In genomic region chr19:3056454-3057016, GRCh38 we compare ENCODE assay signal across 8 cellular contexts. TPM values are rescaled to one million over a fixed set of nuclear protein-coding genes. Genes with fewer than 3 reads are reported as not detected.
DNase-seq lines count a peak whose midpoint lies in the region; ATAC-seq and TF ChIP-seq lines count a peak whose summit lies in the region.

No MANE protein-coding gene starts in this region.

- H3K4me2 ChIP-seq in BLaER1 (0 out of 2 replicates have a peak overlapping the region, but pooled peaks have one; percentile 91), mammary epithelial cell (ENCODE audit: insufficient read depth, low read depth, low read length) (peak overlapping the region; percentile 50)

- peaks cover 29% of the 10 kb centered on the region for H3K36me3 Mint-ChIP-seq in nephron progenitor cell (ENCODE audit: low read depth)

- dilution Hi-C loops in mammary epithelial cell (cut with HindIII; ENCODE audit: low sequenced_read_pairs), result loop anchor here (5.0 to 10.0 kb wide), 3 partner anchors 46 to 178 kb away; partner anchors contain the start of gene S1PR4

- peak overlapping the region; percentile 32 for H3K4me3 Mint-ChIP-seq in nephron progenitor cell

- no peak for ATAC-seq in GM21381 (IDR thresholded peaks at IDR 0.05; ENCODE audit: unreplicated experiment)
- no peak for ATAC-seq in omental fat pad (ENCODE audit: low FRiP score)

- H4K20me1 ChIP-seq in BLaER1 (peaks cover 84% of the 10 kb centered on the region), mammary epithelial cell (ENCODE audit: insufficient read depth, low read length) (no peaks in the 10 kb centered on the region)

- H3K4me1 Mint-ChIP-seq in nephron progenitor cell, result peaks cover 45% of the 10 kb centered on the region

- no peak overlapping the region for H2AFZ ChIP-seq in mammary epithelial cell (ENCODE audit: low read depth, low read length)

- H3K36me3 ChIP-seq in BLaER1, result peaks cover 80% of the 10 kb centered on the region
- H3K36me3 ChIP-seq in mammary epithelial cell (ENCODE audit: insufficient read depth, low read length), result no peaks in the 10 kb centered on the region

- peaks cover 34% of the 10 kb centered on the region for H3K79me2 ChIP-seq in mammary epithelial cell (ENCODE audit: insufficient read depth, low read length)

- no peak overlapping the region for H3K27ac ChIP-seq in BLaER1
- no peak overlapping the region for H3K27ac ChIP-seq in mammary epithelial cell (ENCODE audit: insufficient read depth, low read depth, low read length)

- DNase-seq in HT-29 (ENCODE audit: low spot score) (peak; percentile 24), mammary epithelial cell (no peak), nephron progenitor cell (no peak), GM19240 (ENCODE audit: insufficient read length, low spot score) (no peak), omental fat pad (ENCODE audit: low spot score) (no peak)
- no peak for DNase-seq in stimulated activated CD4-positive, alpha-beta T cell treated with anti-CD3 and anti-CD28 coated beads, Interleukin-1b, Interleukin-23, amount 100 ng/mL, for 48 hours

- no CpG with 5 or more reads among the region's 10 CpGs for WGBS in mammary epithelial cell (ENCODE audit: low coverage, missing lambda C conversion rate)

- H3K4me1 ChIP-seq in BLaER1 (peaks cover 79% of the 10 kb centered on the region), mammary epithelial cell (ENCODE audit: insufficient read depth, low read length) (peaks cover 51% of the 10 kb centered on the region)

- no TSS peak for BruUV-seq in mammary epithelial cell (replicated peaks; lab: Mats Ljungman, UMichigan)

- H3K4me3 ChIP-seq in BLaER1 (no peak overlapping the region), mammary epithelial cell (replicated peaks in 1 of 3; ENCODE audit: insufficient read depth in 1 of 3, low read depth in 2 of 3, low read length in 3 of 3) (no peak overlapping the region)

- no peaks in the 10 kb centered on the region for H3K9me3 Mint-ChIP-seq in nephron progenitor cell

- TF ChIP-seq CTCF in mammary epithelial cell (conservative IDR thresholded peaks at IDR 0.05 in 1 of 2, IDR thresholded peaks at IDR 0.05 in 1 of 2; ENCODE audit: extremely low read depth in 1 of 2, insufficient read depth in 1 of 2, low read depth in 1 of 2, low read length in 2 of 2) (no peak), nephron progenitor cell (IDR thresholded peaks at IDR 0.05) (no peak), omental fat pad (IDR thresholded peaks at IDR 0.05) (no peak)

- CTCF ChIA-PET in mammary epithelial cell (lab: Charles Lee; ENCODE audit: low non-redundant PET), result no interaction called here

- no peaks in the 10 kb centered on the region for H3K9me3 ChIP-seq in BLaER1
- H3K9me3 ChIP-seq in mammary epithelial cell (replicated peaks; ENCODE audit: insufficient read depth, low read length), result no peaks in the 10 kb centered on the region

- H3K9ac ChIP-seq in BLaER1, result no peak overlapping the region
- H3K9ac ChIP-seq in mammary epithelial cell (ENCODE audit: insufficient read depth, low read length), result no peak overlapping the region

- intact Hi-C loops in mammary epithelial cell (cut with micrococcal nuclease), result loop anchor here (2.0 to 5.0 kb wide), 3 partner anchors 79 to 131 kb away; partner anchors contain the start of genes NCLN and TLE6

- in situ Hi-C loops in mammary epithelial cell (cut with MboI; ENCODE audit: low sequenced_read_pairs in 2 of 2), result no loop called here

- H3K27me3 ChIP-seq in BLaER1, result no peaks in the 10 kb centered on the region
- no peaks in the 10 kb centered on the region for H3K27me3 ChIP-seq in mammary epithelial cell (ENCODE audit: insufficient read depth, low read length)

- H3K27me3 Mint-ChIP-seq in nephron progenitor cell (ENCODE audit: low read depth, poor library complexity), result peaks cover 81% of the 10 kb centered on the region

- H3K27ac Mint-ChIP-seq in nephron progenitor cell, result no peak overlapping the region

RNA-seq across cellular contexts. Expression of gene TLE5, which starts 5.8 kb away (rescaled TPM):
- total RNA-seq in HT-29 (2014; rRNA removed; shearing (Covaris generic)), result 356 and 359 TPM in 2 replicates
- total RNA-seq in mammary epithelial cell (100 to 1,000 TPM; 348 to 349 TPM), omental fat pad (100 to 1,000 TPM; 226 to 340 (median 261) TPM)
- polyA plus RNA-seq in mammary epithelial cell, result 370 TPM
- polyA minus RNA-seq in mammary epithelial cell, result 319 TPM

RNA-seq across cellular contexts. Expression of gene TLE2, which starts 27.5 kb away (rescaled TPM):
- total RNA-seq in HT-29 (2014; rRNA removed; shearing (Covaris generic)), result 0.08 and 1.1 TPM in 2 replicates
- total RNA-seq in mammary epithelial cell (1 to 10 TPM; 4.8 to 7.2 TPM), omental fat pad (10 to 100 TPM; 19.3 to 39.8 (median 31.0) TPM)
- polyA plus RNA-seq in mammary epithelial cell, result 0.87 TPM
- polyA minus RNA-seq in mammary epithelial cell, result 0.78 TPM

RNA-seq across cellular contexts. Expression of gene GNA11, which starts 37.6 kb away (rescaled TPM):
- 54.1 and 68.2 TPM in 2 replicates for total RNA-seq in HT-29 (2014; rRNA removed; shearing (Covaris generic))
- total RNA-seq in mammary epithelial cell (10 to 100 TPM; 68.1 to 91.4 TPM), omental fat pad (10 to 100 TPM; 36.9 to 58.2 (median 43.5) TPM)
- polyA plus RNA-seq in mammary epithelial cell, result 67.4 TPM
- 86.9 TPM for polyA minus RNA-seq in mammary epithelial cell
